ENCODE assay signal across 1 cellular context in the genomic region with DNA sequence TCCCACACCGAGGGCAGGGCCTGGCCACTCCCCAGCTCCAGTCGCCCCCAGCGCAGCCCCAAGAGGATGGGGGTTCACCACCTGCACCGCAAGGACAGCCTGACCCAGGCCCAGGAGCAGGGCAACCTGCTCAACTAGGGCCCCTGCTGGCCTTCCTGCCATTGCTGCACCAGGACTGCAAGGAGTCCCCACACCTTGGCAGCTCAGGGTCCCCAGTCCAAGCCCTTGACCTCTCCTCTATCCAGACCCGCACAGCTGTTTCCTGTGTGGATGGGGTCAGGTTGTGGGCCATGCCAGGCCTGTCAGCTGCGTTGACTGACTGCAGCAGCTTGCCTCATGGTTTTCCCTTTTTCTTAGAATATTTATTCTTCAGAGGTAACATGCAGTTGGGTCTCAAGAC.
TF ChIP-seq lines count a peak whose summit lies in the region.

No MANE protein-coding gene starts in this region.

TF ChIP-seq in WTC11, 78 proteins besides CTCF, POLR2A, EP300 and RAD21 (continued from another document):
- TF ChIP-seq, protein P1, sequence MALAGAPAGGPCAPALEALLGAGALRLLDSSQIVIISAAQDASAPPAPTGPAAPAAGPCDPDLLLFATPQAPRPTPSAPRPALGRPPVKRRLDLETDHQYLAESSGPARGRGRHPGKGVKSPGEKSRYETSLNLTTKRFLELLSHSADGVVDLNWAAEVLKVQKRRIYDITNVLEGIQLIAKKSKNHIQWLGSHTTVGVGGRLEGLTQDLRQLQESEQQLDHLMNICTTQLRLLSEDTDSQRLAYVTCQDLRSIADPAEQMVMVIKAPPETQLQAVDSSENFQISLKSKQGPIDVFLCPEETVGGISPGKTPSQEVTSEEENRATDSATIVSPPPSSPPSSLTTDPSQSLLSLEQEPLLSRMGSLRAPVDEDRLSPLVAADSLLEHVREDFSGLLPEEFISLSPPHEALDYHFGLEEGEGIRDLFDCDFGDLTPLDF (CRISPR knock-in tag; IDR thresholded peaks at IDR 0.05), result no peak
- TF ChIP-seq FOXJ3 (CRISPR knock-in tag; IDR thresholded peaks at IDR 0.05; ENCODE audit: borderline replicate concordance), result no peak
- no peak for TF ChIP-seq TEAD4 (CRISPR knock-in tag; IDR thresholded peaks at IDR 0.05)
- no peak for TF ChIP-seq TEAD1 (CRISPR knock-in tag; IDR thresholded peaks at IDR 0.05)
- TF ChIP-seq, protein P2, sequence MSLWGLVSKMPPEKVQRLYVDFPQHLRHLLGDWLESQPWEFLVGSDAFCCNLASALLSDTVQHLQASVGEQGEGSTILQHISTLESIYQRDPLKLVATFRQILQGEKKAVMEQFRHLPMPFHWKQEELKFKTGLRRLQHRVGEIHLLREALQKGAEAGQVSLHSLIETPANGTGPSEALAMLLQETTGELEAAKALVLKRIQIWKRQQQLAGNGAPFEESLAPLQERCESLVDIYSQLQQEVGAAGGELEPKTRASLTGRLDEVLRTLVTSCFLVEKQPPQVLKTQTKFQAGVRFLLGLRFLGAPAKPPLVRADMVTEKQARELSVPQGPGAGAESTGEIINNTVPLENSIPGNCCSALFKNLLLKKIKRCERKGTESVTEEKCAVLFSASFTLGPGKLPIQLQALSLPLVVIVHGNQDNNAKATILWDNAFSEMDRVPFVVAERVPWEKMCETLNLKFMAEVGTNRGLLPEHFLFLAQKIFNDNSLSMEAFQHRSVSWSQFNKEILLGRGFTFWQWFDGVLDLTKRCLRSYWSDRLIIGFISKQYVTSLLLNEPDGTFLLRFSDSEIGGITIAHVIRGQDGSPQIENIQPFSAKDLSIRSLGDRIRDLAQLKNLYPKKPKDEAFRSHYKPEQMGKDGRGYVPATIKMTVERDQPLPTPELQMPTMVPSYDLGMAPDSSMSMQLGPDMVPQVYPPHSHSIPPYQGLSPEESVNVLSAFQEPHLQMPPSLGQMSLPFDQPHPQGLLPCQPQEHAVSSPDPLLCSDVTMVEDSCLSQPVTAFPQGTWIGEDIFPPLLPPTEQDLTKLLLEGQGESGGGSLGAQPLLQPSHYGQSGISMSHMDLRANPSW (CRISPR knock-in tag; conservative IDR thresholded peaks at IDR 0.05; ENCODE audit: low read depth), result no peak
- no peak for TF ChIP-seq CBFB (CRISPR knock-in tag; IDR thresholded peaks at IDR 0.05; ENCODE audit: low read depth)
- TF ChIP-seq NFYB (CRISPR knock-in tag; conservative IDR thresholded peaks at IDR 0.05; ENCODE audit: low read depth), result no peak
- TF ChIP-seq HMGA2 (CRISPR knock-in tag; IDR thresholded peaks at IDR 0.05), result no peak
- TF ChIP-seq TP53 (CRISPR knock-in tag; IDR thresholded peaks at IDR 0.05), result no peak
